9 cellular contexts compared by ENCODE assay signal in the genomic region with DNA sequence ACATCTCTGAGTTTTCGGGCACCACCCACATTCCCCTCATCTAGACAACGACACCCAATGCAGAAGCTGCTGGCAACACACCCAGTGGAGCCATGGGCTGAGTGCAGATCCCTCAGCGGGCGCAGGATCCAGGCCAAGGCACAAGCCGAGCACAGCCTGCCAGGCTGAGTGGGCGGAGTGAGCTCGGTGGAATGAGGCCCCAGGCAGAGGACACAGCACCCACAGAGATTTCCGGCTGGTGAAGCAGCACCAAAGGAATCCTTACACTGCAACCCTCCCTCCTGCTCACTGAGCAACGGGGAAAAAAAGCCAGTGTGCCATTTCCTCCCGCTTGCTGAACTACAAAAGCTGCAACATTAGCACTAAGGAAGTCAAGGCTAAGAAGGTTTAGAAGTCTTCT. TPM values are rescaled to one million over a fixed set of nuclear protein-coding genes. Genes with fewer than 3 reads are reported as not detected.
A peak's percentile ranks its signal among the peaks of the same experiment; 100 is the strongest.
DNase-seq lines count a peak whose midpoint lies in the region; ATAC-seq and TF ChIP-seq lines count a peak whose summit lies in the region.
"Had no signal": no experiment of that assay in that cellular context is flagged by ENCODE, and none has a peak within 500 bp of the region (broad histone marks: within the 10 kb centered on the region; RNA-seq: fewer than 3 reads in every experiment).

No MANE protein-coding gene starts in this region.

- H3K36me3 ChIP-seq in esophagus (ENCODE audit: control insufficient read depth in 2 of 2, insufficient read depth in 2 of 2, low read length in 1 of 2) (no peaks in the 10 kb centered on the region), gastrocnemius medialis (no peaks in the 10 kb centered on the region)

- H3K27me3 Mint-ChIP-seq in activated CD8-positive, alpha-beta T cell treated with anti-CD3 and anti-CD28 coated beads, Interleukin-2, amount 10 ng/mL, durations not matched to agents 7 days and 5 days (ENCODE audit: low read depth) = no peaks in the 10 kb centered on the region

- H3K4me3 ChIP-seq in esophagus (ENCODE audit: low read depth in 1 of 2, low read length in 2 of 2) (no peak overlapping the region), gastrocnemius medialis (no peak overlapping the region)

- peak; percentile 96 for ATAC-seq in activated CD8-positive, alpha-beta T cell treated with anti-CD3 and anti-CD28 coated beads, Interleukin-2, amount 10 ng/mL, durations not matched to agents 7 days and 5 days
- no peak for ATAC-seq in HG03135 (IDR thresholded peaks at IDR 0.05; ENCODE audit: unreplicated experiment)
- ATAC-seq in GM18502 (IDR thresholded peaks at IDR 0.05; ENCODE audit: poor library complexity, unreplicated experiment) = no peak
- ATAC-seq in gastrocnemius medialis = no peak

- peaks cover 22% of the 10 kb centered on the region for H3K36me3 Mint-ChIP-seq in activated CD8-positive, alpha-beta T cell treated with anti-CD3 and anti-CD28 coated beads, Interleukin-2, amount 10 ng/mL, durations not matched to agents 7 days and 5 days (ENCODE audit: low read depth)

- peak overlapping the region; percentile 83 for H3K27ac Mint-ChIP-seq in activated CD8-positive, alpha-beta T cell treated with anti-CD3 and anti-CD28 coated beads, Interleukin-2, amount 10 ng/mL, durations not matched to agents 7 days and 5 days

- no peak for TF ChIP-seq POLR2A in gastrocnemius medialis (IDR thresholded peaks at IDR 0.05)

- DNase-seq in HS-27A (ENCODE audit: low read depth) = peak; percentile 51
- DNase-seq in activated CD8-positive, alpha-beta T cell treated with anti-CD3 and anti-CD28 coated beads, Interleukin-2, amount 10 ng/mL, durations not matched to agents 7 days and 5 days = peak; percentile 64
- peak; percentile 81 for DNase-seq in renal cortical epithelial cell (ENCODE audit: low read depth)
- DNase-seq in DMS153 treated with DMSO at 0.1 percent for 48 hours (lab: John Stamatoyannopoulos, UW; ENCODE audit: unreplicated experiment) = no peak
- no peak for DNase-seq in gastrocnemius medialis

- no peaks in the 10 kb centered on the region for H3K9me3 Mint-ChIP-seq in activated CD8-positive, alpha-beta T cell treated with anti-CD3 and anti-CD28 coated beads, Interleukin-2, amount 10 ng/mL, durations not matched to agents 7 days and 5 days (ENCODE audit: insufficient read depth)

- H3K4me1 ChIP-seq in esophagus (ENCODE audit: control insufficient read depth in 2 of 2, insufficient read depth in 2 of 2, low read length in 1 of 2) (peaks cover 0 to 8% of the 10 kb centered on the region in 2 donors), gastrocnemius medialis (peaks cover 4 to 10% of the 10 kb centered on the region in 2 donors)

- H3K9me3 ChIP-seq in esophagus (ENCODE audit: control insufficient read depth in 2 of 2, insufficient read depth in 1 of 2, low read depth in 1 of 2, low read length in 1 of 2) (no peaks in the 10 kb centered on the region), gastrocnemius medialis (no peaks in the 10 kb centered on the region)

- in situ Hi-C loops in gastrocnemius medialis (cut with MboI; ENCODE audit: low sequenced_read_pairs in 4 of 4) = no loop called here

- H3K27ac ChIP-seq in esophagus (ENCODE audit: low read depth in 2 of 2, low read length in 1 of 2) = peak overlapping the region; percentile 14 to 33
- no peak overlapping the region for H3K27ac ChIP-seq in gastrocnemius medialis
- H3K27ac ChIP-seq: KMS-11 had no signal

- peak overlapping the region; percentile 12 for H3K4me3 Mint-ChIP-seq in activated CD8-positive, alpha-beta T cell treated with anti-CD3 and anti-CD28 coated beads, Interleukin-2, amount 10 ng/mL, durations not matched to agents 7 days and 5 days

- 35 to 52% methylated on average over 10 of the region's 10 CpGs for WGBS in esophagus, 2 donors

- H3K4me1 Mint-ChIP-seq in activated CD8-positive, alpha-beta T cell treated with anti-CD3 and anti-CD28 coated beads, Interleukin-2, amount 10 ng/mL, durations not matched to agents 7 days and 5 days (ENCODE audit: low read depth) = peaks cover 8% of the 10 kb centered on the region

- TF ChIP-seq CTCF in gastrocnemius medialis (IDR thresholded peaks at IDR 0.05 in 4 of 5, conservative IDR thresholded peaks at IDR 0.05 in 1 of 5) = no peak

- CTCF ChIA-PET in activated CD8-positive, alpha-beta T cell treated with anti-CD3 and anti-CD28 coated beads, Interleukin-2, amount 10 ng/mL, durations not matched to agents 7 days and 5 days (lab: Charles Lee) = interaction anchor here (1.2 to 2.4 kb wide), 6 partner anchors 9 to 144 kb away, joined by 3 to 8 read pairs (median 6); partner anchors contain the start of gene ZMAT3

- intact Hi-C loops in gastrocnemius medialis (cut with DNase I; ENCODE audit: low total_unique reads) = no loop called here

- no peaks in the 10 kb centered on the region for H3K27me3 ChIP-seq in esophagus (ENCODE audit: control insufficient read depth in 1 of 2, insufficient read depth in 2 of 2, low read length in 2 of 2)
- no peaks in the 10 kb centered on the region for H3K27me3 ChIP-seq in gastrocnemius medialis

- POLR2A ChIA-PET in activated CD8-positive, alpha-beta T cell treated with anti-CD3 and anti-CD28 coated beads, Interleukin-2, amount 10 ng/mL, durations not matched to agents 7 days and 5 days (lab: Charles Lee) = interaction anchor here (1.2 to 1.4 kb wide), 2 partner anchors 34 to 111 kb away, joined by 3 to 5 read pairs; partner anchors contain the start of genes PIK3CA and ZMAT3

RNA-seq across cellular contexts. Expression of gene ZMAT3, which starts 34.2 kb away (rescaled TPM):
- total RNA-seq in activated CD8-positive, alpha-beta T cell treated with anti-CD3 and anti-CD28 coated beads, Interleukin-2, amount 10 ng/mL, durations not matched to agents 7 days and 5 days = 10 to 100 TPM; 15.9 to 17.1 TPM
- 1 to 10 TPM; 1.1 to 1.7 TPM for polyA plus RNA-seq in esophagus
- total RNA-seq in renal cortical epithelial cell (30.9 and 96.9 TPM in 2 replicates), gastrocnemius medialis (1 to 10 TPM; 3.8 to 9.7 (median 7.3) TPM)

Comparison
In these comparisons a context has a peak if more than half of its experiments do, and no peak if none do; other contexts are left out.
1. DNase-seq: peak in HS-27A (single experiment), activated CD8-positive, alpha-beta T cell treated with anti-CD3 and anti-CD28 coated beads, Interleukin-2, amount 10 ng/mL, durations not matched to agents 7 days and 5 days (single experiment) and renal cortical epithelial cell (single experiment); none in DMS153 treated with DMSO at 0.1 percent for 48 hours (single experiment) and gastrocnemius medialis (0 of 2).
2. H3K27ac ChIP-seq: peak in esophagus (2 of 2); none in gastrocnemius medialis (0 of 4).